ENCODE assay signal across 11 cellular contexts in the genomic region with DNA sequence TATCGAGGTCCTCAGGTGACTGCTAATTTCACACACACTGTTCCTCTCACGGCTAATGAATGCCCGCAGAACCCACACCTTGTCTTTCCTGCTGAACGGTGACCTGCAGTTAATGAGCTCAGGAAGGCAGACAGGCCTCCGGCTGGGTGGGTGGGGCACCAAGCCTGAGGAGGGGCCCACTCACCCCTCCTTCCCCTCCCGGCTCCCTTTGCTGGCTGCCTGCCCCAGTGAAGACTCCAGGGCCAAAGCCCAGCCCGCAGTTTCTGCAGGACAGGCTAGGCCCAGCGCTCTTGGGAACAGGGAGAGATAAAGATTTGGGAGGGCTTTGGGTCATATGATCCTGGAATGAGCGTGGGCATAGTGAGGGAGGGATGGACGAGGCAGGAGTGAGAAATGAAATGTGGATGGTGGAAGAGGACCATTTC. TPM values are rescaled to one million over a fixed set of nuclear protein-coding genes. Genes with fewer than 3 reads are reported as not detected.
DNase-seq lines count a peak whose midpoint lies in the region; ATAC-seq, FAIRE-seq and TF ChIP-seq lines count a peak whose summit lies in the region.
"Had no signal": no experiment of that assay in that cellular context is flagged by ENCODE, and none has a peak within 500 bp of the region (broad histone marks: within the 10 kb centered on the region; RNA-seq: fewer than 3 reads in every experiment).

No MANE protein-coding gene starts in this region.

- H3K9ac ChIP-seq in adipocyte (ENCODE audit: low read length) = no peak overlapping the region
- H3K9ac ChIP-seq in kidney (ENCODE audit: low read length in 2 of 2) = no peak overlapping the region

- FAIRE-seq in kidney (lab: Jason Lieb, UNC) (no peak), urothelium cell line (lab: Jason Lieb, UNC) (peak; percentile 62)

- H3K9me3 ChIP-seq in adipocyte (ENCODE audit: control insufficient read depth, low read length) = no peaks in the 10 kb centered on the region
- H3K9me3 ChIP-seq in kidney (ENCODE audit: control insufficient read depth in 1 of 2, low read length in 2 of 2) = no peaks in the 10 kb centered on the region

- ATAC-seq in HG03439 (IDR thresholded peaks at IDR 0.05; ENCODE audit: unreplicated experiment) (no peak), GM19463 (IDR thresholded peaks at IDR 0.05; ENCODE audit: unreplicated experiment) (no peak), GM19467 (IDR thresholded peaks at IDR 0.05; ENCODE audit: unreplicated experiment) (no peak)

- H3K4me1 ChIP-seq in adipocyte (ENCODE audit: control insufficient read depth, insufficient read depth, low read length) (no peaks in the 10 kb centered on the region), kidney (ENCODE audit: control insufficient read depth in 1 of 2, insufficient read depth in 1 of 2, low read depth in 1 of 2, low read length in 2 of 2) (peaks cover 0 to 7% of the 10 kb centered on the region in 2 donors)

- H3K36me3 ChIP-seq in adipocyte (ENCODE audit: control insufficient read depth, insufficient read depth, low read length, severe bottlenecking) (no peaks in the 10 kb centered on the region), kidney (ENCODE audit: control insufficient read depth in 1 of 2, insufficient read depth in 2 of 2, low read length in 2 of 2) (no peaks in the 10 kb centered on the region)

- TF ChIP-seq CTCF in kidney (IDR thresholded peaks at IDR 0.05; ENCODE audit: borderline replicate concordance, extremely low read depth, insufficient read depth) = no peak

- peak; percentile 26 for DNase-seq in DMS53 (lab: John Stamatoyannopoulos, UW)
- no peak for DNase-seq in DMS53 treated with DMSO at 0.1 percent for 48 hours (lab: John Stamatoyannopoulos, UW; ENCODE audit: unreplicated experiment)
- DNase-seq in adipocyte (ENCODE audit: low read depth) = peak; percentile 78
- peak; percentile 96 for DNase-seq in kidney
- DNase-seq in urothelium cell line (ENCODE audit: low spot score) = peak; percentile 77

- no peak overlapping the region for H3K4me3 ChIP-seq in adipocyte (ENCODE audit: low read length)
- no peak overlapping the region for H3K4me3 ChIP-seq in kidney (ENCODE audit: low read length in 2 of 2)

- H3K27ac ChIP-seq in kidney (ENCODE audit: low read depth in 2 of 2, low read length in 2 of 2) = no peak overlapping the region
- H3K27ac ChIP-seq: 22Rv1 had no signal

- peaks cover 76% of the 10 kb centered on the region for H3K27me3 ChIP-seq in adipocyte (replicated peaks; ENCODE audit: control insufficient read depth, insufficient read depth, low read length)

- intact Hi-C loops in kidney (cut with DNase I) = no loop called here

RNA-seq across cellular contexts. Expression of gene FOXO6, which starts 26.4 kb away (rescaled TPM):
- 1.0 TPM for total RNA-seq in kidney
- 0.47 TPM for polyA plus RNA-seq in kidney (ENCODE audit: insufficient read depth, low read depth, low replicate concordance)
- total RNA-seq: glomerular endothelial cell, subcutaneous adipose tissue had no signal
